6 cellular contexts compared by ENCODE assay signal in the genomic region with DNA sequence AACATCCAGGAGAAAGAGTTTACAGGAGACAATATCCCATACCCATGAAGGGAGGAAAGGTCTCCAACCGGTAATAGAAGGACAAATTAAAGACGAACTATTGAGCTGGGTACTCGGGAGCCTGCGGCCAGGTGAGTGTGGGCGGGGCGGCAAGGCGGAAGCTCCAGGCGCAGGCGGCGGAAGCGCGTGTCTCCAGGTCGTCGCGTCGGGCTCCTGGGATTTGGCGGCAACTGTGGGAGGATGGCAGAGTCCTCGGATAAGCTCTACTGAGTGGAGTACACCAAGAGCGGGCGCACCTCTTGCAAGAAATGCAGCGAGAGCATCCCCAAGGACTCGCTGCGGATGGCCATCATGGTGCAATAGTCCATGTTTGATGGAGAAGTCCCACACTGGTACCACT.
"Had no signal": no experiment of that assay in that cellular context is flagged by ENCODE, and none has a peak within 500 bp of the region (broad histone marks: within the 10 kb centered on the region; RNA-seq: fewer than 3 reads in every experiment).

No MANE protein-coding gene starts in this region.

- H2AFZ ChIP-seq: GM23338 had no signal

- H3K4me2 ChIP-seq: GM23338 had no signal

- H3K4me1 Mint-ChIP-seq: GM23338 had no signal

- H3K27ac ChIP-seq: HL-60 had no signal

- ATAC-seq: GM23338, HepG2 had no signal

- H3K4me3 Mint-ChIP-seq: GM23338, H9 had no signal

- DNase-seq: H9, HCEC 1CT had no signal

- H3K27ac Mint-ChIP-seq: GM23338, H9, IgD-negative memory B cell had no signal

- H3K4me3 ChIP-seq: GM23338 had no signal
